In genomic region chr18:49021433-49022129, GRCh38 we compare ENCODE assay signal across 8 cellular contexts.
A peak's percentile ranks its signal among the peaks of the same experiment; 100 is the strongest.
DNase-seq lines count a peak whose midpoint lies in the region; ATAC-seq, FAIRE-seq and TF ChIP-seq lines count a peak whose summit lies in the region.

No MANE protein-coding gene starts in this region.

- peak; percentile 98 for FAIRE-seq in bronchial epithelial cell (lab: Jason Lieb, UNC)

- peak; percentile 37 for DNase-seq in COR-L47 (lab: John Stamatoyannopoulos, UW)
- DNase-seq in SJSA1 (ENCODE audit: low read depth in 1 of 2, low spot score in 2 of 2) = peak; percentile 22 to 51
- peak; percentile 95 for DNase-seq in bronchial epithelial cell (ENCODE audit: low read depth)
- peak; percentile 62 to 88 for DNase-seq in lower leg skin (ENCODE audit: low spot score in 2 of 2)
- peak; percentile 51 to 67 for DNase-seq in stimulated activated naive CD8-positive, alpha-beta T cell treated with anti-CD3 and anti-CD28 coated beads, Interleukin-15, amount 100 ng/mL, for 72 hours
- DNase-seq in OCI-M2 (lab: John Stamatoyannopoulos, UW; ENCODE audit: unreplicated experiment) = no peak
- no peak for DNase-seq in midbrain (lab: John Stamatoyannopoulos, UW)

- H3K4me1 ChIP-seq in HEK293 (ENCODE audit: control insufficient read depth, insufficient read depth, low read length) = peaks cover 9% of the 10 kb centered on the region
- H3K4me1 ChIP-seq in SJSA1 (replicated peaks) = peaks cover 35% of the 10 kb centered on the region

- no peak overlapping the region for H3K27ac Mint-ChIP-seq in stimulated activated naive CD8-positive, alpha-beta T cell treated with anti-CD3 and anti-CD28 coated beads, Interleukin-15, amount 100 ng/mL, for 72 hours

- intact Hi-C loops in lower leg skin (cut with DNase I; ENCODE audit: low total_unique reads) = no loop called here

- H3K9me3 ChIP-seq in HEK293 (ENCODE audit: control insufficient read depth, insufficient read depth, low read depth, low read length) (no peaks in the 10 kb centered on the region), SJSA1 (replicated peaks) (no peaks in the 10 kb centered on the region)

- no peak overlapping the region for H3K4me3 Mint-ChIP-seq in stimulated activated naive CD8-positive, alpha-beta T cell treated with anti-CD3 and anti-CD28 coated beads, Interleukin-15, amount 100 ng/mL, for 72 hours

- POLR2A ChIA-PET in HEK293 (lab: Yijun Ruan, JAX) = interaction anchor here (1.3 to 3.8 kb wide), 7 partner anchors 24 to 466 kb away, joined by 4 to 26 read pairs (median 7); partner anchors contain the start of gene C18orf32

- H3K36me3 ChIP-seq in HEK293 (ENCODE audit: control insufficient read depth in 2 of 2, insufficient read depth in 1 of 2, low read length in 2 of 2) = no peaks in the 10 kb centered on the region
- no peaks in the 10 kb centered on the region for H3K36me3 ChIP-seq in SJSA1
- no peaks in the 10 kb centered on the region for H3K36me3 ChIP-seq in bronchial epithelial cell (ENCODE audit: control insufficient read depth, insufficient read depth, low read length)

- H3K4me3 ChIP-seq in HEK293 (ENCODE audit: low read depth, low read length) = peak overlapping the region; percentile 32
- H3K4me3 ChIP-seq in SJSA1 = no peak overlapping the region
- peak overlapping the region; percentile 22 for H3K4me3 ChIP-seq in bronchial epithelial cell (ENCODE audit: low read depth, low read length)
- no peak overlapping the region for H3K4me3 ChIP-seq in lower leg skin (ENCODE audit: low read depth, poor library complexity, severe bottlenecking)

- no peak for TF ChIP-seq POLR2A in lower leg skin (IDR thresholded peaks at IDR 0.05)

- CTCF ChIA-PET in HEK293 (lab: Yijun Ruan, JAX) = interaction anchor here (0.5 to 2.8 kb wide), 22 partner anchors 11 to 533 kb away, joined by 3 to 22 read pairs (median 4); no protein-coding TSS in a partner anchor

- peaks cover 12% of the 10 kb centered on the region for H3K27me3 Mint-ChIP-seq in stimulated activated naive CD8-positive, alpha-beta T cell treated with anti-CD3 and anti-CD28 coated beads, Interleukin-15, amount 100 ng/mL, for 72 hours

- no peaks in the 10 kb centered on the region for H3K27me3 ChIP-seq in SJSA1 (replicated peaks)
- H3K27me3 ChIP-seq in bronchial epithelial cell (ENCODE audit: control insufficient read depth, insufficient read depth, low read length) = no peaks in the 10 kb centered on the region

- H3K27ac ChIP-seq in HEK293 (ENCODE audit: extremely low read depth, low read depth, low read length) (no peak overlapping the region; the same call in 1 of the 2 replicates), SJSA1 (no peak overlapping the region)

- peak; percentile 87 for ATAC-seq in stimulated activated naive CD8-positive, alpha-beta T cell treated with anti-CD3 and anti-CD28 coated beads, Interleukin-15, amount 100 ng/mL, for 72 hours

- peak; percentile 68; the same call in 1 of the 2 replicates for TF ChIP-seq CTCF in HEK293 (tag by site-specific recombination; IDR thresholded peaks at IDR 0.05)
- peak; percentile 79 for TF ChIP-seq CTCF in bronchial epithelial cell (IDR thresholded peaks at IDR 0.05; ENCODE audit: insufficient read depth, low read length, severe bottlenecking)
- TF ChIP-seq CTCF in lower leg skin (IDR thresholded peaks at IDR 0.05) = no peak

- no peaks in the 10 kb centered on the region for H3K4me1 Mint-ChIP-seq in stimulated activated naive CD8-positive, alpha-beta T cell treated with anti-CD3 and anti-CD28 coated beads, Interleukin-15, amount 100 ng/mL, for 72 hours

- WGBS in lower leg skin, 2 donors = 55 to 56% methylated on average over 16 to 17 of the region's 18 CpGs

- H3K9me3 Mint-ChIP-seq in stimulated activated naive CD8-positive, alpha-beta T cell treated with anti-CD3 and anti-CD28 coated beads, Interleukin-15, amount 100 ng/mL, for 72 hours = no peaks in the 10 kb centered on the region

TF ChIP-seq in HEK293, 187 proteins besides CTCF, POLR2A, EP300 and RAD21 (continues in another document):
- no peak for TF ChIP-seq ZNF155 (tag by site-specific recombination; IDR thresholded peaks at IDR 0.05)
- TF ChIP-seq BCL11A (tag by site-specific recombination; IDR thresholded peaks at IDR 0.05; ENCODE audit: low read depth) = no peak
- no peak for TF ChIP-seq TRIM28 (IDR thresholded peaks at IDR 0.05; ENCODE audit: borderline replicate concordance, low read length)
- TF ChIP-seq, protein P1, sequence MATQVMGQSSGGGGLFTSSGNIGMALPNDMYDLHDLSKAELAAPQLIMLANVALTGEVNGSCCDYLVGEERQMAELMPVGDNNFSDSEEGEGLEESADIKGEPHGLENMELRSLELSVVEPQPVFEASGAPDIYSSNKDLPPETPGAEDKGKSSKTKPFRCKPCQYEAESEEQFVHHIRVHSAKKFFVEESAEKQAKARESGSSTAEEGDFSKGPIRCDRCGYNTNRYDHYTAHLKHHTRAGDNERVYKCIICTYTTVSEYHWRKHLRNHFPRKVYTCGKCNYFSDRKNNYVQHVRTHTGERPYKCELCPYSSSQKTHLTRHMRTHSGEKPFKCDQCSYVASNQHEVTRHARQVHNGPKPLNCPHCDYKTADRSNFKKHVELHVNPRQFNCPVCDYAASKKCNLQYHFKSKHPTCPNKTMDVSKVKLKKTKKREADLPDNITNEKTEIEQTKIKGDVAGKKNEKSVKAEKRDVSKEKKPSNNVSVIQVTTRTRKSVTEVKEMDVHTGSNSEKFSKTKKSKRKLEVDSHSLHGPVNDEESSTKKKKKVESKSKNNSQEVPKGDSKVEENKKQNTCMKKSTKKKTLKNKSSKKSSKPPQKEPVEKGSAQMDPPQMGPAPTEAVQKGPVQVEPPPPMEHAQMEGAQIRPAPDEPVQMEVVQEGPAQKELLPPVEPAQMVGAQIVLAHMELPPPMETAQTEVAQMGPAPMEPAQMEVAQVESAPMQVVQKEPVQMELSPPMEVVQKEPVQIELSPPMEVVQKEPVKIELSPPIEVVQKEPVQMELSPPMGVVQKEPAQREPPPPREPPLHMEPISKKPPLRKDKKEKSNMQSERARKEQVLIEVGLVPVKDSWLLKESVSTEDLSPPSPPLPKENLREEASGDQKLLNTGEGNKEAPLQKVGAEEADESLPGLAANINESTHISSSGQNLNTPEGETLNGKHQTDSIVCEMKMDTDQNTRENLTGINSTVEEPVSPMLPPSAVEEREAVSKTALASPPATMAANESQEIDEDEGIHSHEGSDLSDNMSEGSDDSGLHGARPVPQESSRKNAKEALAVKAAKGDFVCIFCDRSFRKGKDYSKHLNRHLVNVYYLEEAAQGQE (tag by site-specific recombination; IDR thresholded peaks at IDR 0.05) = no peak
- TF ChIP-seq ZNF514 (tag by site-specific recombination; IDR thresholded peaks at IDR 0.05) = no peak
- TF ChIP-seq ZNF433 (tag by site-specific recombination; IDR thresholded peaks at IDR 0.05; ENCODE audit: low read depth) = no peak
- TF ChIP-seq PBX3 (CRISPR knock-in tag; IDR thresholded peaks at IDR 0.05) = no peak
- TF ChIP-seq ZNF785 (tag by site-specific recombination; IDR thresholded peaks at IDR 0.05) = no peak
- no peak for TF ChIP-seq GLI2 (tag by site-specific recombination; IDR thresholded peaks at IDR 0.05; ENCODE audit: borderline replicate concordance, low read depth)
- TF ChIP-seq, protein P2, sequence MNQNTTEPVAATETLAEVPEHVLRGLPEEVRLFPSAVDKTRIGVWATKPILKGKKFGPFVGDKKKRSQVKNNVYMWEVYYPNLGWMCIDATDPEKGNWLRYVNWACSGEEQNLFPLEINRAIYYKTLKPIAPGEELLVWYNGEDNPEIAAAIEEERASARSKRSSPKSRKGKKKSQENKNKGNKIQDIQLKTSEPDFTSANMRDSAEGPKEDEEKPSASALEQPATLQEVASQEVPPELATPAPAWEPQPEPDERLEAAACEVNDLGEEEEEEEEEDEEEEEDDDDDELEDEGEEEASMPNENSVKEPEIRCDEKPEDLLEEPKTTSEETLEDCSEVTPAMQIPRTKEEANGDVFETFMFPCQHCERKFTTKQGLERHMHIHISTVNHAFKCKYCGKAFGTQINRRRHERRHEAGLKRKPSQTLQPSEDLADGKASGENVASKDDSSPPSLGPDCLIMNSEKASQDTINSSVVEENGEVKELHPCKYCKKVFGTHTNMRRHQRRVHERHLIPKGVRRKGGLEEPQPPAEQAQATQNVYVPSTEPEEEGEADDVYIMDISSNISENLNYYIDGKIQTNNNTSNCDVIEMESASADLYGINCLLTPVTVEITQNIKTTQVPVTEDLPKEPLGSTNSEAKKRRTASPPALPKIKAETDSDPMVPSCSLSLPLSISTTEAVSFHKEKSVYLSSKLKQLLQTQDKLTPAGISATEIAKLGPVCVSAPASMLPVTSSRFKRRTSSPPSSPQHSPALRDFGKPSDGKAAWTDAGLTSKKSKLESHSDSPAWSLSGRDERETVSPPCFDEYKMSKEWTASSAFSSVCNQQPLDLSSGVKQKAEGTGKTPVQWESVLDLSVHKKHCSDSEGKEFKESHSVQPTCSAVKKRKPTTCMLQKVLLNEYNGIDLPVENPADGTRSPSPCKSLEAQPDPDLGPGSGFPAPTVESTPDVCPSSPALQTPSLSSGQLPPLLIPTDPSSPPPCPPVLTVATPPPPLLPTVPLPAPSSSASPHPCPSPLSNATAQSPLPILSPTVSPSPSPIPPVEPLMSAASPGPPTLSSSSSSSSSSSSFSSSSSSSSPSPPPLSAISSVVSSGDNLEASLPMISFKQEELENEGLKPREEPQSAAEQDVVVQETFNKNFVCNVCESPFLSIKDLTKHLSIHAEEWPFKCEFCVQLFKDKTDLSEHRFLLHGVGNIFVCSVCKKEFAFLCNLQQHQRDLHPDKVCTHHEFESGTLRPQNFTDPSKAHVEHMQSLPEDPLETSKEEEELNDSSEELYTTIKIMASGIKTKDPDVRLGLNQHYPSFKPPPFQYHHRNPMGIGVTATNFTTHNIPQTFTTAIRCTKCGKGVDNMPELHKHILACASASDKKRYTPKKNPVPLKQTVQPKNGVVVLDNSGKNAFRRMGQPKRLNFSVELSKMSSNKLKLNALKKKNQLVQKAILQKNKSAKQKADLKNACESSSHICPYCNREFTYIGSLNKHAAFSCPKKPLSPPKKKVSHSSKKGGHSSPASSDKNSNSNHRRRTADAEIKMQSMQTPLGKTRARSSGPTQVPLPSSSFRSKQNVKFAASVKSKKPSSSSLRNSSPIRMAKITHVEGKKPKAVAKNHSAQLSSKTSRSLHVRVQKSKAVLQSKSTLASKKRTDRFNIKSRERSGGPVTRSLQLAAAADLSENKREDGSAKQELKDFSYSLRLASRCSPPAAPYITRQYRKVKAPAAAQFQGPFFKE (tag by site-specific recombination; IDR thresholded peaks at IDR 0.05; ENCODE audit: borderline replicate concordance) = no peak
- no peak for TF ChIP-seq ZNF623 (tag by site-specific recombination; IDR thresholded peaks at IDR 0.05)

Comparison
In these comparisons a context has a peak if more than half of its experiments do, and no peak if none do; other contexts are left out.
1. DNase-seq: peak in COR-L47 (single experiment), SJSA1 (2 of 2), bronchial epithelial cell (single experiment), lower leg skin (2 of 2) and stimulated activated naive CD8-positive, alpha-beta T cell treated with anti-CD3 and anti-CD28 coated beads, Interleukin-15, amount 100 ng/mL, for 72 hours (2 of 2); none in OCI-M2 (single experiment) and midbrain (single experiment).
2. H3K4me3 ChIP-seq: peak in HEK293 (single experiment) and bronchial epithelial cell (single experiment); none in SJSA1 (single experiment) and lower leg skin (single experiment).
3. CTCF ChIP-seq: peak in HEK293 (single experiment) and bronchial epithelial cell (single experiment); none in lower leg skin (0 of 3).